9 cellular contexts compared by ENCODE assay signal in genomic region chr12:11765421-11765816, GRCh38.
A peak's percentile ranks its signal among the peaks of the same experiment; 100 is the strongest.
DNase-seq lines count a peak whose midpoint lies in the region; ATAC-seq and TF ChIP-seq lines count a peak whose summit lies in the region.
"Had no signal": no experiment of that assay in that cellular context is flagged by ENCODE, and none has a peak within 500 bp of the region (broad histone marks: within the 10 kb centered on the region; RNA-seq: fewer than 3 reads in every experiment).

No MANE protein-coding gene starts in this region.

- DNase-seq in CD8-positive, alpha-beta memory T cell = no peak
- DNase-seq in astrocyte of the spinal cord (ENCODE audit: low read depth, low spot score) = peak; percentile 39
- no peak for DNase-seq in osteocyte (ENCODE audit: extremely low spot score, unreplicated experiment)
- DNase-seq in MG63 = no peak
- DNase-seq in GM03348 (ENCODE audit: low spot score) = no peak
- DNase-seq in GM10248 (ENCODE audit: extremely low spot score) = no peak
- no peak for DNase-seq in NCI-H187 (lab: John Stamatoyannopoulos, UW)
- DNase-seq: NCI-H2227 treated with DMSO at 0.1 percent for 48 hours had no signal

- peak overlapping the region in 7 of 8 donors; percentile 12 to 86 (median 72) for H3K27ac Mint-ChIP-seq in CD8-positive, alpha-beta memory T cell
- H3K27ac Mint-ChIP-seq in osteocyte (ENCODE audit: unreplicated experiment) = peak overlapping the region; percentile 74

- peaks cover 55 to 91% (median 86%) of the 10 kb centered on the region in 3 donors for H3K4me1 Mint-ChIP-seq in CD8-positive, alpha-beta memory T cell
- peaks cover 53% of the 10 kb centered on the region for H3K4me1 Mint-ChIP-seq in osteocyte (ENCODE audit: unreplicated experiment)

- H3K36me3 ChIP-seq in CD8-positive, alpha-beta memory T cell (ENCODE audit: insufficient read depth, low read length) = no peaks in the 10 kb centered on the region
- H3K36me3 ChIP-seq in MG63 = no peaks in the 10 kb centered on the region

- ATAC-seq in HG03354 (IDR thresholded peaks at IDR 0.05; ENCODE audit: poor library complexity, severe bottlenecking, unreplicated experiment) = peak; percentile 35

- H3K4me1 ChIP-seq in CD8-positive, alpha-beta memory T cell (ENCODE audit: insufficient read depth, low read length) = peaks cover 35% of the 10 kb centered on the region

- H3K27me3 Mint-ChIP-seq in CD8-positive, alpha-beta memory T cell = no peaks in the 10 kb centered on the region
- H3K27me3 Mint-ChIP-seq in osteocyte (ENCODE audit: unreplicated experiment) = no peaks in the 10 kb centered on the region

- in situ Hi-C loops in astrocyte of the spinal cord (cut with HindIII; ENCODE audit: low sequenced_read_pairs) = no loop called here

- no peaks in the 10 kb centered on the region for H3K27me3 ChIP-seq in CD8-positive, alpha-beta memory T cell (ENCODE audit: insufficient read depth, low read length, poor library complexity, severe bottlenecking)
- no peaks in the 10 kb centered on the region for H3K27me3 ChIP-seq in MG63

- CTCF ChIA-PET in CD8-positive, alpha-beta memory T cell (lab: Charles Lee) = no interaction called here
- CTCF ChIA-PET in GM10248 (lab: Yijun Ruan, JAX) = interaction anchor here (0.8 to 5.5 kb wide), 5 partner anchors 10 to 60 kb away, joined by 3 to 32 read pairs (median 3); no protein-coding TSS in a partner anchor

- no peaks in the 10 kb centered on the region for H3K9me3 Mint-ChIP-seq in CD8-positive, alpha-beta memory T cell
- no peaks in the 10 kb centered on the region for H3K9me3 Mint-ChIP-seq in osteocyte (ENCODE audit: unreplicated experiment)

- peak overlapping the region in 5 of 7 donors; percentile 33 to 68 (median 56) for H3K4me3 Mint-ChIP-seq in CD8-positive, alpha-beta memory T cell
- H3K4me3 Mint-ChIP-seq in osteocyte (ENCODE audit: unreplicated experiment) = no peak overlapping the region

- H3K4me3 ChIP-seq in CD8-positive, alpha-beta memory T cell (ENCODE audit: low read length) = no peak overlapping the region
- no peak overlapping the region for H3K4me3 ChIP-seq in astrocyte of the spinal cord (ENCODE audit: low read depth, low read length)
- H3K4me3 ChIP-seq in MG63 = no peak overlapping the region

- TF ChIP-seq CTCF in astrocyte of the spinal cord (IDR thresholded peaks at IDR 0.05; ENCODE audit: low read depth, low read length) (no peak), osteocyte (IDR thresholded peaks at IDR 0.05) (no peak), GM10248 (IDR thresholded peaks at IDR 0.05; ENCODE audit: control extremely low read depth, extremely low read depth, low read depth, missing control alignments) (no peak)

- no peak overlapping the region for H3K27ac ChIP-seq in CD8-positive, alpha-beta memory T cell (ENCODE audit: low read depth, low read length)

- POLR2A ChIA-PET in CD8-positive, alpha-beta memory T cell (lab: Charles Lee) = interaction anchor here (0.6 kb wide), 1 partner anchor 25 kb away, joined by 3 read pairs; no protein-coding TSS in a partner anchor
- POLR2A ChIA-PET in GM10248 (lab: Yijun Ruan, JAX) = interaction anchor here (0.5 to 1.2 kb wide), 2 partner anchors 34 to 238 kb away, joined by 3 read pairs; no protein-coding TSS in a partner anchor

- H3K9me3 ChIP-seq in CD8-positive, alpha-beta memory T cell (ENCODE audit: low read length) = no peaks in the 10 kb centered on the region
- H3K9me3 ChIP-seq in MG63 = no peaks in the 10 kb centered on the region

- H3K36me3 Mint-ChIP-seq in CD8-positive, alpha-beta memory T cell = peaks cover 0 to 6% (median 3%) of the 10 kb centered on the region in 3 donors
- peaks cover 6% of the 10 kb centered on the region for H3K36me3 Mint-ChIP-seq in osteocyte (ENCODE audit: unreplicated experiment)
